In genomic region chr10:104326991-104327610, GRCh38 we compare ENCODE assay signal across 10 cellular contexts. TPM values are rescaled to one million over a fixed set of nuclear protein-coding genes. Genes with fewer than 3 reads are reported as not detected.
DNase-seq lines count a peak whose midpoint lies in the region; ATAC-seq and TF ChIP-seq lines count a peak whose summit lies in the region.
"Had no signal": no experiment of that assay in that cellular context is flagged by ENCODE, and none has a peak within 500 bp of the region (broad histone marks: within the 10 kb centered on the region; RNA-seq: fewer than 3 reads in every experiment).

No MANE protein-coding gene starts in this region.

- H2AFZ ChIP-seq in GM23338, result no peak overlapping the region

- ATAC-seq in GM23338, result no peak
- ATAC-seq in activated CD8-positive, alpha-beta T cell treated with anti-CD3 and anti-CD28 coated beads, Interleukin-2, amount 10 ng/mL, durations not matched to agents 7 days and 5 days, result no peak
- ATAC-seq in mucosa of descending colon, result no peak
- no peak for ATAC-seq in HG03442 (IDR thresholded peaks at IDR 0.05; ENCODE audit: unreplicated experiment)
- no peak for ATAC-seq in GM18511 (IDR thresholded peaks at IDR 0.05; ENCODE audit: unreplicated experiment)
- ATAC-seq: pancreas had no signal

- no peaks in the 10 kb centered on the region for H3K9me3 ChIP-seq in right atrium auricular region
- no peaks in the 10 kb centered on the region for H3K9me3 ChIP-seq in sigmoid colon
- no peaks in the 10 kb centered on the region for H3K9me3 ChIP-seq in mucosa of descending colon
- H3K9me3 ChIP-seq: pancreas had no signal

- H4K20me1 ChIP-seq in GM23338 (replicated peaks; ENCODE audit: insufficient read depth), result peaks cover 6% of the 10 kb centered on the region; the same call in 1 of the 2 replicates

- H3F3A ChIP-seq in GM23338 (replicated peaks; ENCODE audit: low read depth), result peaks cover 7% of the 10 kb centered on the region; the same call in 1 of the 2 replicates

- H3K27me3 ChIP-seq in GM23338 (ENCODE audit: insufficient read depth) (no peaks in the 10 kb centered on the region), right atrium auricular region (no peaks in the 10 kb centered on the region), sigmoid colon (no peaks in the 10 kb centered on the region)
- H3K27me3 ChIP-seq: pancreas had no signal

- H3K27me3 Mint-ChIP-seq in GM23338 (ENCODE audit: insufficient read depth, low read depth, poor library complexity), result peaks cover 5% of the 10 kb centered on the region
- no peaks in the 10 kb centered on the region for H3K27me3 Mint-ChIP-seq in activated CD8-positive, alpha-beta T cell treated with anti-CD3 and anti-CD28 coated beads, Interleukin-2, amount 10 ng/mL, durations not matched to agents 7 days and 5 days (ENCODE audit: low read depth)

- H3K79me2 ChIP-seq in GM23338 (replicated peaks; ENCODE audit: insufficient read depth), result peaks cover 96% of the 10 kb centered on the region

- peaks cover 23% of the 10 kb centered on the region for H3K36me3 Mint-ChIP-seq in GM23338 (ENCODE audit: low read depth)
- H3K36me3 Mint-ChIP-seq in activated CD8-positive, alpha-beta T cell treated with anti-CD3 and anti-CD28 coated beads, Interleukin-2, amount 10 ng/mL, durations not matched to agents 7 days and 5 days (ENCODE audit: low read depth), result peaks cover 47% of the 10 kb centered on the region

- H3K36me3 ChIP-seq in GM23338 (ENCODE audit: insufficient read depth), result no peaks in the 10 kb centered on the region
- peaks cover 25% of the 10 kb centered on the region for H3K36me3 ChIP-seq in right atrium auricular region
- no peaks in the 10 kb centered on the region for H3K36me3 ChIP-seq in sigmoid colon
- H3K36me3 ChIP-seq in mucosa of descending colon (ENCODE audit: low read depth), result no peaks in the 10 kb centered on the region
- H3K36me3 ChIP-seq: pancreas had no signal

- H3K4me2 ChIP-seq in GM23338, result peak overlapping the region; percentile 61

- no peaks in the 10 kb centered on the region; the same call in 2 of the 3 replicates for H3K9me3 Mint-ChIP-seq in GM23338
- no peaks in the 10 kb centered on the region for H3K9me3 Mint-ChIP-seq in activated CD8-positive, alpha-beta T cell treated with anti-CD3 and anti-CD28 coated beads, Interleukin-2, amount 10 ng/mL, durations not matched to agents 7 days and 5 days (ENCODE audit: insufficient read depth)

- TF ChIP-seq CTCF in GM23338 (conservative IDR thresholded peaks at IDR 0.05; ENCODE audit: low read depth in 2 of 2), result no peak
- TF ChIP-seq CTCF in right atrium auricular region (IDR thresholded peaks at IDR 0.05), result no peak
- TF ChIP-seq CTCF in sigmoid colon (IDR thresholded peaks at IDR 0.05), result no peak
- no peak for TF ChIP-seq CTCF in mucosa of descending colon (IDR thresholded peaks at IDR 0.05)

- peaks cover 71% of the 10 kb centered on the region for H3K4me1 ChIP-seq in GM23338 (ENCODE audit: insufficient read depth)
- H3K4me1 ChIP-seq in right atrium auricular region, result peaks cover 0 to 100% of the 10 kb centered on the region in 2 donors
- H3K4me1 ChIP-seq in sigmoid colon, result peaks cover 0 to 100% (median 98%) of the 10 kb centered on the region in 4 donors
- peaks cover 36% of the 10 kb centered on the region for H3K4me1 ChIP-seq in mucosa of descending colon (ENCODE audit: low read depth)

- no peak overlapping the region for H3K4me3 ChIP-seq in GM23338
- H3K4me3 ChIP-seq in right atrium auricular region, result peak overlapping the region; percentile 3 to 36
- H3K4me3 ChIP-seq in sigmoid colon, result no peak overlapping the region
- no peak overlapping the region for H3K4me3 ChIP-seq in mucosa of descending colon
- H3K4me3 ChIP-seq: pancreas had no signal

- DNase-seq in GM23338 (ENCODE audit: low spot score) (no peak), right atrium auricular region (ENCODE audit: low spot score) (no peak), sigmoid colon (peak; percentile 48), mucosa of descending colon (no peak), SK-N-DZ (ENCODE audit: low spot score) (no peak)
- no peak for DNase-seq in activated CD8-positive, alpha-beta T cell treated with anti-CD3 and anti-CD28 coated beads, Interleukin-2, amount 10 ng/mL, durations not matched to agents 7 days and 5 days
- DNase-seq: activated CD4-positive, CD25-positive, alpha-beta regulatory T cell treated with anti-CD3 and anti-CD28 coated beads, Interleukin-2, amount 50 U/mL, for 72 hours had no signal

- WGBS in sigmoid colon, 2 donors, result 95% methylated on average over 9 of the region's 9 CpGs

- no peak for TF ChIP-seq EP300 in sigmoid colon (IDR thresholded peaks at IDR 0.05)

- no peak overlapping the region for H3K27ac ChIP-seq in GM23338 (ENCODE audit: low read depth)
- H3K27ac ChIP-seq in right atrium auricular region, result peak overlapping the region; percentile 99 to 100
- peak overlapping the region; percentile 78 to 99 (median 96) for H3K27ac ChIP-seq in sigmoid colon

- CTCF ChIA-PET in activated CD8-positive, alpha-beta T cell treated with anti-CD3 and anti-CD28 coated beads, Interleukin-2, amount 10 ng/mL, durations not matched to agents 7 days and 5 days (lab: Charles Lee), result interaction anchor here (0.9 to 6.5 kb wide), 5 partner anchors 9 to 25 kb away, joined by 3 to 53 read pairs (median 5); partner anchors contain the start of gene CFAP58

- no peak for TF ChIP-seq POLR2A in sigmoid colon (IDR thresholded peaks at IDR 0.05)

- intact Hi-C loops in sigmoid colon (cut with DNase I) (no loop called here), mucosa of descending colon (cut with DNase I, micrococcal nuclease) (no loop called here)

- 0 out of 2 replicates have a peak, but pooled peaks cover 2% of the 10 kb centered on the region for H3K9me2 ChIP-seq in GM23338 (ENCODE audit: insufficient read depth)

- peak overlapping the region; percentile 21; the same call in 1 of the 3 replicates for H3K4me3 Mint-ChIP-seq in GM23338
- peak overlapping the region; percentile 19 for H3K4me3 Mint-ChIP-seq in activated CD8-positive, alpha-beta T cell treated with anti-CD3 and anti-CD28 coated beads, Interleukin-2, amount 10 ng/mL, durations not matched to agents 7 days and 5 days

- H3K4me1 Mint-ChIP-seq in GM23338, result peaks cover 94% of the 10 kb centered on the region
- peaks cover 99% of the 10 kb centered on the region for H3K4me1 Mint-ChIP-seq in activated CD8-positive, alpha-beta T cell treated with anti-CD3 and anti-CD28 coated beads, Interleukin-2, amount 10 ng/mL, durations not matched to agents 7 days and 5 days (ENCODE audit: low read depth)

- POLR2A ChIA-PET in activated CD8-positive, alpha-beta T cell treated with anti-CD3 and anti-CD28 coated beads, Interleukin-2, amount 10 ng/mL, durations not matched to agents 7 days and 5 days (lab: Charles Lee), result interaction anchor here (0.7 to 1.1 kb wide), 3 partner anchors 11 to 72 kb away, joined by 3 read pairs; partner anchors contain the start of gene GSTO1

- peak overlapping the region; percentile 85 for H3K27ac Mint-ChIP-seq in GM23338
- peak overlapping the region; percentile 91 for H3K27ac Mint-ChIP-seq in activated CD8-positive, alpha-beta T cell treated with anti-CD3 and anti-CD28 coated beads, Interleukin-2, amount 10 ng/mL, durations not matched to agents 7 days and 5 days

TF ChIP-seq in GM23338, 12 proteins besides CTCF, POLR2A, EP300 and RAD21 (continues in another document):
- TF ChIP-seq STAT1 (IDR thresholded peaks at IDR 0.05; ENCODE audit: unreplicated experiment) (no peak), CREB1 (CRISPR knock-in tag; IDR thresholded peaks at IDR 0.05; ENCODE audit: low read depth) (no peak)

RNA-seq across cellular contexts. Expression of gene ITPRIP, which starts 11.2 kb away (rescaled TPM):
- total RNA-seq in GM23338 (2014; rRNA removed; shearing (Covaris generic)), result 15.2 and 15.9 TPM in 2 replicates
- 6.4 and 6.9 TPM in 2 replicates for polyA plus RNA-seq in GM23338 (2016; fragmentation: Nextera tagmentation; extraction: Ambion mirVana)
- 10 to 100 TPM; 26.6 to 27.1 TPM for total RNA-seq in activated CD8-positive, alpha-beta T cell treated with anti-CD3 and anti-CD28 coated beads, Interleukin-2, amount 10 ng/mL, durations not matched to agents 7 days and 5 days
- total RNA-seq in right atrium auricular region, result 10 to 100 TPM; 56.2 to 62.5 TPM
- total RNA-seq in sigmoid colon, result 10 to 100 TPM; 11.4 to 22.4 (median 15.3) TPM
- polyA plus RNA-seq in sigmoid colon, result 1 to 10 TPM; 1.2 to 8.6 (median 1.6) TPM
- total RNA-seq in mucosa of descending colon, result 10 to 100 TPM in 1 of 3 donors, 1 to 10 TPM in 2; 3.2 to 10.7 (median 5.7) TPM
- polyA plus RNA-seq in SK-N-DZ (2014; cell fraction: cytosol; rRNA removed), result 0.40 and 0.52 TPM in 2 replicates
- 0.04 and 0.88 TPM in 2 replicates for polyA plus RNA-seq in SK-N-DZ (2014; cell fraction: nucleus; rRNA removed)

RNA-seq across cellular contexts. Expression of gene CFAP58, which starts 26.5 kb away (rescaled TPM):
- 0.39 and 0.63 TPM in 2 replicates for total RNA-seq in GM23338 (2014; rRNA removed; shearing (Covaris generic))
- 0.24 and 0.89 TPM in 2 replicates for polyA plus RNA-seq in GM23338 (2016; fragmentation: Nextera tagmentation; extraction: Ambion mirVana)
- total RNA-seq in activated CD8-positive, alpha-beta T cell treated with anti-CD3 and anti-CD28 coated beads, Interleukin-2, amount 10 ng/mL, durations not matched to agents 7 days and 5 days, result under 1 TPM; 0.24 to 0.47 TPM
- total RNA-seq in right atrium auricular region, result 1 to 10 TPM; 3.5 to 4.8 TPM
- total RNA-seq in sigmoid colon, result 1 to 10 TPM in 1 of 4 donors, under 1 TPM in 3; 0.36 to 1.1 (median 0.61) TPM
- polyA plus RNA-seq in sigmoid colon, result under 1 TPM in 1 of 3 donors, not detected in 2; 0.09 TPM
- under 1 TPM; 0.14 to 0.44 (median 0.17) TPM for total RNA-seq in mucosa of descending colon
- 0.05 TPM in 1 of 2 replicates, not detected in the other for polyA plus RNA-seq in SK-N-DZ (2014; cell fraction: cytosol; rRNA removed)
- polyA plus RNA-seq in SK-N-DZ (2014; cell fraction: nucleus; rRNA removed), result 0.07 TPM in 1 of 2 replicates, not detected in the other

RNA-seq across cellular contexts. Expression of gene GSTO2, which starts 58.1 kb away (rescaled TPM):
- total RNA-seq in GM23338 (2014; rRNA removed; shearing (Covaris generic)), result 30.7 and 39.3 TPM in 2 replicates
- polyA plus RNA-seq in GM23338 (2016; fragmentation: Nextera tagmentation; extraction: Ambion mirVana) (49.8 and 51.3 TPM in 2 replicates), sigmoid colon (10 to 100 TPM in 2 of 3 donors, 1 to 10 TPM in 1; 9.7 to 13.2 (median 12.2) TPM)
- total RNA-seq in activated CD8-positive, alpha-beta T cell treated with anti-CD3 and anti-CD28 coated beads, Interleukin-2, amount 10 ng/mL, durations not matched to agents 7 days and 5 days, result 1 to 10 TPM in 1 of 2 experiments, under 1 TPM in 1; 0.94 to 1.2 TPM
- total RNA-seq in right atrium auricular region (under 1 TPM; 0.55 to 0.63 TPM), sigmoid colon (1 to 10 TPM in 3 of 4 donors, under 1 TPM in 1; 0.68 to 2.1 (median 1.4) TPM), mucosa of descending colon (10 to 100 TPM in 2 of 3 donors, 1 to 10 TPM in 1; 5.4 to 19.7 (median 18.3) TPM)
- 1.8 TPM in 1 of 2 replicates, not detected in the other for polyA plus RNA-seq in SK-N-DZ (2014; cell fraction: cytosol; rRNA removed)
- 0.76 TPM in 1 of 2 replicates, not detected in the other for polyA plus RNA-seq in SK-N-DZ (2014; cell fraction: nucleus; rRNA removed)

Comparison
In these comparisons a context has a peak if more than half of its experiments do, and no peak if none do; other contexts are left out.
1. H3K4me3 ChIP-seq: peak in right atrium auricular region (2 of 2); none in GM23338 (single experiment), sigmoid colon (0 of 4) and mucosa of descending colon (single experiment).